ENCODE assay signal across 11 cellular contexts in genomic region chr4:156456830-156457229, GRCh38.
"Had no signal": no experiment of that assay in that cellular context is flagged by ENCODE, and none has a peak within 500 bp of the region (broad histone marks: within the 10 kb centered on the region; RNA-seq: fewer than 3 reads in every experiment).

No MANE protein-coding gene starts in this region.

- H2AFZ ChIP-seq: GM23248, GM23338 had no signal

- ATAC-seq: GM23338, HCT116 had no signal

- H3K36me3 ChIP-seq: HAP-1 had no signal

- DNase-seq: GM23248, GOT3, H7, H9, HCEC 1CT, HFFc6 had no signal

- H3K9ac ChIP-seq: GM23248 had no signal

- FAIRE-seq: H1, H54 had no signal

- H3K4me1 ChIP-seq: HAP-1 had no signal

- H3K4me3 ChIP-seq: GM23248, GM23338, HAP-1 had no signal

- H3K9me3 ChIP-seq: HAP-1 had no signal

- H3K27ac ChIP-seq: GM23248 had no signal

- H3K4me2 ChIP-seq: GM23338 had no signal
